6 cellular contexts compared by ENCODE assay signal in genomic region chr16:67174706-67175231, GRCh38. TPM values are rescaled to one million over a fixed set of nuclear protein-coding genes. Genes with fewer than 3 reads are reported as not detected.
DNase-seq lines count a peak whose midpoint lies in the region; ATAC-seq and TF ChIP-seq lines count a peak whose summit lies in the region.

No MANE protein-coding gene starts in this region.

- no peak overlapping the region for H4K5ac ChIP-seq in IMR-90 (ENCODE audit: low read depth, low read length)

- H3K23ac ChIP-seq in IMR-90 (ENCODE audit: low read depth, low read length), result no peak overlapping the region

- POLR2A ChIA-PET in IMR-90 (lab: Charles Lee; ENCODE audit: unreplicated experiment), result no interaction called here

- 0 out of 2 replicates have a peak overlapping the region, but pooled peaks have one; percentile 51 for H3K4ac ChIP-seq in IMR-90 (ENCODE audit: low read depth, low read length)

- H3K27ac ChIP-seq in IMR-90 (ENCODE audit: insufficient read depth, low read length) (no peak overlapping the region), prostate gland (peak overlapping the region; percentile 90 to 96)

- no peak overlapping the region for H2BK5ac ChIP-seq in IMR-90 (ENCODE audit: low read depth, low read length, poor library complexity, severe bottlenecking)

- H3K9me3 Mint-ChIP-seq in chondrocyte (ENCODE audit: low read depth), result no peaks in the 10 kb centered on the region

- no peak for TF ChIP-seq RAD21 in IMR-90 (IDR thresholded peaks at IDR 0.05; ENCODE audit: low read length)

- CTCF ChIA-PET in IMR-90 (lab: Yijun Ruan, JAX), result no interaction called here

- dilution Hi-C loops in IMR-90 (cut with HindIII; ENCODE audit: low sequenced_read_pairs, unreplicated experiment), result no loop called here

- H3K4me1 ChIP-seq in IMR-90 (ENCODE audit: control insufficient read depth, insufficient read depth, low read length) (peaks cover 28% of the 10 kb centered on the region), prostate gland (replicated peaks) (peaks cover 17% of the 10 kb centered on the region)

- ATAC-seq in IMR-90 (ENCODE audit: low read depth) (no peak), HG03432 (IDR thresholded peaks at IDR 0.05; ENCODE audit: unreplicated experiment) (no peak)

- peaks cover 17 to 47% of the 10 kb centered on the region in 2 experiments; a peak in 3 of 4 replicates for H3K79me1 ChIP-seq in IMR-90 (ENCODE audit: low read depth in 1 of 2, low read length in 2 of 2)

- no peak overlapping the region for H2BK120ac ChIP-seq in IMR-90 (ENCODE audit: low read depth, low read length)

- no peak overlapping the region; a peak in 1 of 4 replicates for H4K8ac ChIP-seq in IMR-90 (ENCODE audit: low read depth in 2 of 2, low read length in 2 of 2)

- peaks cover 48% of the 10 kb centered on the region for H3K4me1 Mint-ChIP-seq in chondrocyte (ENCODE audit: low read depth)

- H2AK5ac ChIP-seq in IMR-90 (ENCODE audit: low read depth, low read length), result peak overlapping the region; percentile 16; the same call in 1 of the 2 replicates

- H3K9me3 ChIP-seq in IMR-90 (ENCODE audit: control insufficient read depth, insufficient read depth, low read length) (no peaks in the 10 kb centered on the region), prostate gland (no peaks in the 10 kb centered on the region)

- no peaks in the 10 kb centered on the region for H3K27me3 ChIP-seq in IMR-90 (ENCODE audit: control insufficient read depth, insufficient read depth, low read length)
- no peaks in the 10 kb centered on the region for H3K27me3 ChIP-seq in prostate gland (replicated peaks; ENCODE audit: insufficient read depth)

- no TSS peak for BruUV-seq in IMR-90 (replicated peaks; lab: Mats Ljungman, UMichigan)

- no peak overlapping the region; the same call in 1 of the 2 replicates for H3K4me2 ChIP-seq in IMR-90 (ENCODE audit: low read depth, low read length)

- H3K36me3 ChIP-seq in IMR-90 (ENCODE audit: control insufficient read depth, insufficient read depth, low read length), result peaks cover 11% of the 10 kb centered on the region; the same call in 1 of the 2 replicates
- H3K36me3 ChIP-seq in prostate gland, result no peaks in the 10 kb centered on the region

- TF ChIP-seq POLR2A in IMR-90 (IDR thresholded peaks at IDR 0.05; ENCODE audit: low read depth, low read length) (no peak), prostate gland (IDR thresholded peaks at IDR 0.05) (no peak)

- WGBS in IMR-90 (ENCODE audit: extremely low coverage in 2 of 2, insufficient read length in 1 of 2), 2 experiments, result 67% methylated on average over 16 of the region's 31 CpGs; no CpG with 5 or more reads in 1 of the 2 experiments
- 57% methylated on average over 24 of the region's 31 CpGs for WGBS in prostate gland

- H3K14ac ChIP-seq in IMR-90 (replicated peaks; ENCODE audit: low read depth, low read length), result no peak overlapping the region

- intact Hi-C loops in IMR-90 (cut with micrococcal nuclease), result no loop called here
- intact Hi-C loops in prostate gland (cut with DNase I), result no loop called here

- H2AK9ac ChIP-seq in IMR-90 (replicated peaks; ENCODE audit: low read depth, low read length, poor library complexity), result peak overlapping the region; percentile 95

- no peak overlapping the region for H3K27ac Mint-ChIP-seq in chondrocyte (ENCODE audit: unreplicated experiment)

- peaks cover 15% of the 10 kb centered on the region for H3K9me1 ChIP-seq in IMR-90 (ENCODE audit: insufficient read depth, low read length)

- H3K4me3 ChIP-seq in IMR-90 (ENCODE audit: insufficient read depth, low read depth, low read length), result no peak overlapping the region
- H3K4me3 ChIP-seq in prostate gland, result peak overlapping the region; percentile 26 to 38

- H3K4me3 Mint-ChIP-seq in chondrocyte (ENCODE audit: unreplicated experiment), result peak overlapping the region; percentile 83

- no peak overlapping the region for H3K56ac ChIP-seq in IMR-90 (ENCODE audit: extremely low read depth, insufficient read depth, low read length)

- H4K91ac ChIP-seq in IMR-90 (ENCODE audit: insufficient read depth, low read depth, low read length), result no peak overlapping the region

- H2AFZ ChIP-seq in IMR-90 (replicated peaks; ENCODE audit: low read length, poor library complexity), result peak overlapping the region; percentile 93

- in situ Hi-C loops in IMR-90 (cut with MboI; ENCODE audit: low sequenced_read_pairs), result no loop called here

- peaks cover 25% of the 10 kb centered on the region for H4K20me1 ChIP-seq in IMR-90 (ENCODE audit: insufficient read depth, low read length)

- H3K36me3 Mint-ChIP-seq in chondrocyte (ENCODE audit: low read depth), result peaks cover 1% of the 10 kb centered on the region

- no peak for DNase-seq in IMR-90
- DNase-seq in chondrocyte (ENCODE audit: low spot score), result peak; percentile 89
- DNase-seq in prostate gland (ENCODE audit: low spot score), result no peak
- DNase-seq in hepatic stellate cell (ENCODE audit: low spot score), result no peak
- DNase-seq in T-helper 9 cell, result no peak

- no peak overlapping the region for H3K18ac ChIP-seq in IMR-90 (ENCODE audit: low read depth, low read length)

- TF ChIP-seq CTCF in IMR-90 (conservative IDR thresholded peaks at IDR 0.05; ENCODE audit: low read depth, low read length) (no peak), chondrocyte (IDR thresholded peaks at IDR 0.05) (no peak), prostate gland (IDR thresholded peaks at IDR 0.05) (no peak)

- no peak overlapping the region for H2BK20ac ChIP-seq in IMR-90 (ENCODE audit: low read depth, low read length)

- H3K9ac ChIP-seq in IMR-90 (ENCODE audit: low read depth, low read length), result no peak overlapping the region

- no peaks in the 10 kb centered on the region for H3K27me3 Mint-ChIP-seq in chondrocyte (ENCODE audit: low read depth)

- no peak overlapping the region for H2BK15ac ChIP-seq in IMR-90 (ENCODE audit: low read depth, low read length)

TF ChIP-seq in IMR-90, 13 proteins besides CTCF, POLR2A, EP300 and RAD21 (continues in another document):
- no peak for TF ChIP-seq RFX5 (IDR thresholded peaks at IDR 0.05; ENCODE audit: low read depth, low read length)
- no peak for TF ChIP-seq FOS (IDR thresholded peaks at IDR 0.05; ENCODE audit: low read depth, low read length)
- no peak for TF ChIP-seq USF2 (IDR thresholded peaks at IDR 0.05; ENCODE audit: low read depth, low read length)
- no peak for TF ChIP-seq NFE2L2 (IDR thresholded peaks at IDR 0.05; ENCODE audit: low read depth, low read length)
- no peak for TF ChIP-seq SMC3 (IDR thresholded peaks at IDR 0.05; ENCODE audit: low read depth, low read length)
- no peak for TF ChIP-seq MAFK (IDR thresholded peaks at IDR 0.05; ENCODE audit: low read depth, low read length)
- TF ChIP-seq CEBPB (IDR thresholded peaks at IDR 0.05; ENCODE audit: low read depth, low read length), result no peak
- TF ChIP-seq MXI1 (IDR thresholded peaks at IDR 0.05; ENCODE audit: borderline replicate concordance, low read depth, low read length), result no peak
- no peak for TF ChIP-seq CHD1 (IDR thresholded peaks at IDR 0.05; ENCODE audit: low read depth, low read length)
- TF ChIP-seq ELK1 (IDR thresholded peaks at IDR 0.05; ENCODE audit: borderline replicate concordance, low read depth, low read length), result no peak

RNA-seq across cellular contexts. Expression of gene NOL3, which starts 4.4 kb away (rescaled TPM):
- total RNA-seq in IMR-90 (2012; rRNA removed) (5.0 and 6.1 TPM in 2 replicates), chondrocyte (21.9 to 34.6 TPM (median 31.2 TPM) in 3 replicates), prostate gland (100 to 1,000 TPM in 1 of 2 donors, 10 to 100 TPM in 1; 60.8 to 129 TPM)
- polyA plus RNA-seq in IMR-90 (2012; rRNA removed), result 16.9 and 17.2 TPM in 2 replicates
- 17.3 and 24.9 TPM in 2 replicates for polyA plus RNA-seq in IMR-90 (2012; cell fraction: cytosol; rRNA removed)
- polyA plus RNA-seq in IMR-90 (2012; cell fraction: nucleus; rRNA removed; ENCODE audit: low replicate concordance), result 60.1 and 82.3 TPM in 2 replicates

RNA-seq across cellular contexts. Expression of gene MATCAP1, which starts 9.0 kb away (rescaled TPM):
- 7.5 and 8.2 TPM in 2 replicates for total RNA-seq in IMR-90 (2012; rRNA removed)
- 43.9 and 47.3 TPM in 2 replicates for polyA plus RNA-seq in IMR-90 (2012; rRNA removed)
- polyA plus RNA-seq in IMR-90 (2012; cell fraction: cytosol; rRNA removed), result 15.4 and 29.8 TPM in 2 replicates
- 309 and 661 TPM in 2 replicates for polyA plus RNA-seq in IMR-90 (2012; cell fraction: nucleus; rRNA removed; ENCODE audit: low replicate concordance)
- total RNA-seq in chondrocyte, result 28.0 to 45.0 TPM (median 29.9 TPM) in 3 replicates
- total RNA-seq in prostate gland, result 10 to 100 TPM; 13.9 to 28.9 TPM

RNA-seq across cellular contexts. Expression of gene HSF4, which starts 10.2 kb away (rescaled TPM):
- total RNA-seq in IMR-90 (2012; rRNA removed) (0.54 and 0.83 TPM in 2 replicates), chondrocyte (11.6 to 19.0 TPM (median 15.7 TPM) in 3 replicates), prostate gland (100 to 1,000 TPM; 109 to 137 TPM)
- polyA plus RNA-seq in IMR-90 (2012; rRNA removed), result 6.7 and 7.5 TPM in 2 replicates
- polyA plus RNA-seq in IMR-90 (2012; cell fraction: cytosol; rRNA removed), result 0.50 and 2.0 TPM in 2 replicates
- 125 and 166 TPM in 2 replicates for polyA plus RNA-seq in IMR-90 (2012; cell fraction: nucleus; rRNA removed; ENCODE audit: low replicate concordance)

RNA-seq across cellular contexts. Expression of gene FBXL8, which starts 15.0 kb away (rescaled TPM):
- total RNA-seq in IMR-90 (2012; rRNA removed) (1.9 and 2.3 TPM in 2 replicates), chondrocyte (14.6 to 17.5 TPM (median 16.0 TPM) in 3 replicates), prostate gland (100 to 1,000 TPM in 1 of 2 donors, 10 to 100 TPM in 1; 67.9 to 124 TPM)
- polyA plus RNA-seq in IMR-90 (2012; rRNA removed), result 12.5 and 14.5 TPM in 2 replicates
- polyA plus RNA-seq in IMR-90 (2012; cell fraction: cytosol; rRNA removed), result 6.2 and 16.3 TPM in 2 replicates
- polyA plus RNA-seq in IMR-90 (2012; cell fraction: nucleus; rRNA removed; ENCODE audit: low replicate concordance), result 88.4 and 231 TPM in 2 replicates

RNA-seq across cellular contexts. Expression of gene TRADD, which starts 15.1 kb away (rescaled TPM):
- 8.1 and 8.6 TPM in 2 replicates for total RNA-seq in IMR-90 (2012; rRNA removed)
- polyA plus RNA-seq in IMR-90 (2012; rRNA removed), result 14.6 and 18.6 TPM in 2 replicates
- polyA plus RNA-seq in IMR-90 (2012; cell fraction: cytosol; rRNA removed), result 24.3 and 38.7 TPM in 2 replicates
- polyA plus RNA-seq in IMR-90 (2012; cell fraction: nucleus; rRNA removed; ENCODE audit: low replicate concordance), result 32.6 and 82.1 TPM in 2 replicates
- 16.6 to 20.0 TPM (median 19.1 TPM) in 3 replicates for total RNA-seq in chondrocyte
- 10 to 100 TPM; 33.3 to 56.3 TPM for total RNA-seq in prostate gland
